8 cellular contexts compared by ENCODE assay signal in the genomic region with DNA sequence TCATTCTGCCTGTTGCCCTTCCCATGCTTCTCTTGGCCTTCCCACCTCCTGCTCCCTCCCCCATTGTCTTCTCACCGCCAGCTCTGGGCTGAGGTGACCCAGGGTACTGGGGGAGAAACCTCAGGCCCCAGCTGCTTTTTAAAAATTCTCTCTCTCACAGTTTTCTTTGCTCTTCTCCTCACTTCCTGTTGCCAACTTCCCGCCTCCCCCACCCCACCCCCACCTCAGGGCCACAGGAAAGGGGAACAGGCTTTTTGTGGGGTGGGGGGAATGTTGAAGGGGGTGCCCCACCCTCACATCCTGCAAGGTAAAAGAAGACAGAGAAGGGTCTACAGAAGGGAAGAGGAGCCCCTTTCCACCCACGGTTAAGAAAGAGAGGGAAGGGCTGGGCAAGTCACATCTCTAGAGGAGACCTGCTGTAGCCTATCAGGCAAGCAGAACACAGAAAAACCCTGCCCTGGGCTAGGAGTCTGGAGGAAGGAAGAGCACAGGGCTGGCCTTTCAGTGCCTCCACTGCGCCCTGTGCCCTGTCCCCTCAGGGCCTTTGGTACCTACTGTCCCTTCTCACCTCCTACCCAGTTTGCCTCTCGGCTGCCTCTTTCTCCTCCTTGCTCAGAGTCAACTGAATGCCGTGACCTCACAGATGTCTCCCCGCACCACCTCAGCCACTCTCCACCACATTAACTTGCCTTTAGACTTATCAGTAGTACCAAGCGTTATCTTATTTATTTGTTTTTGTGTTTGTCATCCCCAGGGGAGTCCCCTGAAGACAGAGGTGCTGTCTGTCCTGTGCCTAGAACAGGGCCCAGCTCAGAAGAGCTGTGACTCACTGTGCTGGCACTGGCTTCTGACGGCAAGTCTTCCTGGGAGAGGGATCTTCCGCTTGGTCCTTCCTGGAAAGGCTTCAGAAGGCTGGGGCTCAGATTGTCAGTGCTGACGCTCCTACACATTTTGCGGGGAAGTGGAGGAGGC. TPM values are rescaled to one million over a fixed set of nuclear protein-coding genes. Genes with fewer than 3 reads are reported as not detected.
DNase-seq lines count a peak whose midpoint lies in the region; ATAC-seq and TF ChIP-seq lines count a peak whose summit lies in the region.

No MANE protein-coding gene starts in this region.

- CTCF ChIA-PET in CD4-positive, alpha-beta T cell (lab: Charles Lee) = interaction anchor here (1.3 to 5.6 kb wide), 5 partner anchors 9 to 105 kb away, joined by 3 to 35 read pairs (median 12); a partner anchor contains a TSS

- H3K4me3 ChIP-seq in muscle layer of duodenum (ENCODE audit: low read depth in 1 of 2, low read length in 2 of 2) = peak overlapping the region; percentile 5 to 65

- no peaks in the 10 kb centered on the region for H3K9me3 Mint-ChIP-seq in CD4-positive, alpha-beta T cell

- H3K27ac Mint-ChIP-seq in CD4-positive, alpha-beta T cell = peak overlapping the region; percentile 99

- POLR2A ChIA-PET in CD4-positive, alpha-beta T cell (lab: Charles Lee) = interaction anchor here (0.7 to 5.5 kb wide), 16 partner anchors 8 to 1139 kb away, joined by 3 to 93 read pairs (median 4); a partner anchor contains a TSS

- intact Hi-C loops in CD4-positive, alpha-beta T cell (cut with DNase I, micrococcal nuclease) = loop anchor here (2.0 to 5.0 kb wide), 5 partner anchors 13 to 274 kb away; a partner anchor contains a TSS

- no peaks in the 10 kb centered on the region for H3K27me3 Mint-ChIP-seq in CD4-positive, alpha-beta T cell

- no peaks in the 10 kb centered on the region for H3K9me3 ChIP-seq in CD4-positive, alpha-beta T cell (ENCODE audit: control insufficient read depth, low read length)
- no peaks in the 10 kb centered on the region for H3K9me3 ChIP-seq in muscle layer of duodenum (ENCODE audit: control insufficient read depth in 1 of 2, low read length in 2 of 2)

- H3K27ac ChIP-seq in CD4-positive, alpha-beta T cell (ENCODE audit: low read depth, low read length) = peak overlapping the region; percentile 99
- H3K27ac ChIP-seq in muscle layer of duodenum (ENCODE audit: low read length) = peak overlapping the region; percentile 81

- peak in 9 of 10 experiments; percentile 22 to 66 (median 47) for DNase-seq in CD4-positive, alpha-beta T cell
- DNase-seq in astrocyte of the hippocampus (ENCODE audit: low read depth, low spot score) (peak; percentile 26), NCI-H1105 (lab: John Stamatoyannopoulos, UW) (no peak), NCI-H2171 (lab: John Stamatoyannopoulos, UW) (no peak)

- peaks cover 0 to 14% of the 10 kb centered on the region in 2 donors for H3K4me1 ChIP-seq in muscle layer of duodenum (ENCODE audit: control insufficient read depth in 1 of 2, insufficient read depth in 2 of 2, low read length in 2 of 2)

- H3K27me3 ChIP-seq in CD4-positive, alpha-beta T cell (ENCODE audit: control insufficient read depth, insufficient read depth, low read length) = no peaks in the 10 kb centered on the region
- peaks cover 4% of the 10 kb centered on the region for H3K27me3 ChIP-seq in muscle layer of duodenum (ENCODE audit: low read depth, low read length)

- H3K36me3 ChIP-seq in muscle layer of duodenum (ENCODE audit: control insufficient read depth in 1 of 2, insufficient read depth in 2 of 2, low read length in 2 of 2) = no peaks in the 10 kb centered on the region

- TF ChIP-seq CTCF in CD4-positive, alpha-beta T cell (IDR thresholded peaks at IDR 0.05) = no peak

- peak; percentile 48 for ATAC-seq in CD4-positive, alpha-beta T cell (ENCODE audit: poor library complexity)
- ATAC-seq in GM21515 (IDR thresholded peaks at IDR 0.05; ENCODE audit: unreplicated experiment) = peak; percentile 48
- no peak for ATAC-seq in GM18907 (IDR thresholded peaks at IDR 0.05; ENCODE audit: unreplicated experiment)

- H3K4me1 Mint-ChIP-seq in CD4-positive, alpha-beta T cell (ENCODE audit: low read depth) = peaks cover 80% of the 10 kb centered on the region

- peak overlapping the region; percentile 93 for H3K4me3 Mint-ChIP-seq in CD4-positive, alpha-beta T cell

- H3K36me3 Mint-ChIP-seq in CD4-positive, alpha-beta T cell (ENCODE audit: low read depth) = peaks cover 50% of the 10 kb centered on the region

TF ChIP-seq in PFSK-1, 5 proteins besides CTCF, POLR2A, EP300 and RAD21:
- TF ChIP-seq, protein P1, sequence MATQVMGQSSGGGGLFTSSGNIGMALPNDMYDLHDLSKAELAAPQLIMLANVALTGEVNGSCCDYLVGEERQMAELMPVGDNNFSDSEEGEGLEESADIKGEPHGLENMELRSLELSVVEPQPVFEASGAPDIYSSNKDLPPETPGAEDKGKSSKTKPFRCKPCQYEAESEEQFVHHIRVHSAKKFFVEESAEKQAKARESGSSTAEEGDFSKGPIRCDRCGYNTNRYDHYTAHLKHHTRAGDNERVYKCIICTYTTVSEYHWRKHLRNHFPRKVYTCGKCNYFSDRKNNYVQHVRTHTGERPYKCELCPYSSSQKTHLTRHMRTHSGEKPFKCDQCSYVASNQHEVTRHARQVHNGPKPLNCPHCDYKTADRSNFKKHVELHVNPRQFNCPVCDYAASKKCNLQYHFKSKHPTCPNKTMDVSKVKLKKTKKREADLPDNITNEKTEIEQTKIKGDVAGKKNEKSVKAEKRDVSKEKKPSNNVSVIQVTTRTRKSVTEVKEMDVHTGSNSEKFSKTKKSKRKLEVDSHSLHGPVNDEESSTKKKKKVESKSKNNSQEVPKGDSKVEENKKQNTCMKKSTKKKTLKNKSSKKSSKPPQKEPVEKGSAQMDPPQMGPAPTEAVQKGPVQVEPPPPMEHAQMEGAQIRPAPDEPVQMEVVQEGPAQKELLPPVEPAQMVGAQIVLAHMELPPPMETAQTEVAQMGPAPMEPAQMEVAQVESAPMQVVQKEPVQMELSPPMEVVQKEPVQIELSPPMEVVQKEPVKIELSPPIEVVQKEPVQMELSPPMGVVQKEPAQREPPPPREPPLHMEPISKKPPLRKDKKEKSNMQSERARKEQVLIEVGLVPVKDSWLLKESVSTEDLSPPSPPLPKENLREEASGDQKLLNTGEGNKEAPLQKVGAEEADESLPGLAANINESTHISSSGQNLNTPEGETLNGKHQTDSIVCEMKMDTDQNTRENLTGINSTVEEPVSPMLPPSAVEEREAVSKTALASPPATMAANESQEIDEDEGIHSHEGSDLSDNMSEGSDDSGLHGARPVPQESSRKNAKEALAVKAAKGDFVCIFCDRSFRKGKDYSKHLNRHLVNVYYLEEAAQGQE (IDR thresholded peaks at IDR 0.05; ENCODE audit: insufficient read depth in 1 of 2, low read depth in 2 of 2, low read length in 2 of 2) = no peak
- no peak for TF ChIP-seq TAF1 (IDR thresholded peaks at IDR 0.05; ENCODE audit: borderline replicate concordance, insufficient read depth, low read length)
- peak; percentile 19; the same call in 1 of the 2 replicates for TF ChIP-seq SIN3A (IDR thresholded peaks at IDR 0.05; ENCODE audit: borderline replicate concordance, insufficient read depth, low read length)
- peak; percentile 42 for TF ChIP-seq FOXP2 (optimal IDR thresholded peaks at IDR 0.05; ENCODE audit: borderline replicate concordance, extremely low read depth, extremely low read length, insufficient read depth)
- no peak for TF ChIP-seq POLR2AphosphoS5 (IDR thresholded peaks at IDR 0.05; ENCODE audit: low read depth, low read length)

RNA-seq across cellular contexts. Expression of a gene that starts 1.7 kb away (rescaled TPM):
- total RNA-seq in CD4-positive, alpha-beta T cell = 100 to 1,000 TPM; 354 to 370 TPM
- polyA plus RNA-seq in PFSK-1 (2012; ENCODE audit: insufficient read length, low read depth) = 14.6 TPM

RNA-seq across cellular contexts. Expression of a gene that starts 9.9 kb away (rescaled TPM):
- 100 to 1,000 TPM; 203 to 204 TPM for total RNA-seq in CD4-positive, alpha-beta T cell
- polyA plus RNA-seq in PFSK-1 (2012; ENCODE audit: insufficient read length, low read depth) = 474 TPM

RNA-seq across cellular contexts. Expression of a gene that starts 18.4 kb away (rescaled TPM):
- total RNA-seq in CD4-positive, alpha-beta T cell = under 1 TPM; 0.31 to 0.85 TPM
- polyA plus RNA-seq in PFSK-1 (2012; ENCODE audit: insufficient read length, low read depth) = 4.2 TPM

RNA-seq across cellular contexts. Expression of a gene that starts 22.9 kb away (rescaled TPM):
- not detected for total RNA-seq in CD4-positive, alpha-beta T cell
- 204 TPM for polyA plus RNA-seq in PFSK-1 (2012; ENCODE audit: insufficient read length, low read depth)

RNA-seq across cellular contexts. Expression of a gene that starts 42.3 kb away (rescaled TPM):
- 100 to 1,000 TPM; 145 TPM for total RNA-seq in CD4-positive, alpha-beta T cell
- polyA plus RNA-seq in PFSK-1 (2012; ENCODE audit: insufficient read length, low read depth) = 166 TPM

Comparison
In these comparisons a context has a peak if more than half of its experiments do, and no peak if none do; other contexts are left out.
1. DNase-seq: peak in CD4-positive, alpha-beta T cell (9 of 10) and astrocyte of the hippocampus (single experiment); none in NCI-H1105 (single experiment) and NCI-H2171 (single experiment).